In genomic region chr7:148819697-148820332, GRCh38 we compare ENCODE assay signal across 20 cellular contexts.
DNase-seq lines count a peak whose midpoint lies in the region; ATAC-seq, FAIRE-seq and TF ChIP-seq lines count a peak whose summit lies in the region.
"Had no signal": no experiment of that assay in that cellular context is flagged by ENCODE, and none has a peak within 500 bp of the region (broad histone marks: within the 10 kb centered on the region; RNA-seq: fewer than 3 reads in every experiment).

No MANE protein-coding gene starts in this region.

- H3K4me3 ChIP-seq in endodermal cell (ENCODE audit: low read length) (no peak overlapping the region), osteoblast (ENCODE audit: insufficient read depth, low read length) (no peak overlapping the region), ascending aorta (no peak overlapping the region)
- H3K4me3 ChIP-seq: colonic mucosa, upper lobe of right lung had no signal

- TF ChIP-seq CTCF in endodermal cell (conservative IDR thresholded peaks at IDR 0.05) = no peak
- no peak for TF ChIP-seq CTCF in osteoblast (IDR thresholded peaks at IDR 0.05; ENCODE audit: extremely low read depth, low read depth, low read length)
- TF ChIP-seq CTCF in ascending aorta (IDR thresholded peaks at IDR 0.05) = no peak

- peaks cover 34% of the 10 kb centered on the region for H3K36me3 Mint-ChIP-seq in endodermal cell (ENCODE audit: low read depth)
- H3K36me3 Mint-ChIP-seq in activated CD4-positive, alpha-beta T cell treated with anti-CD3 and anti-CD28 coated beads, Interleukin-2, amount 10 ng/mL, durations not matched to agents 7 days and 5 days (ENCODE audit: low read depth) = peaks cover 60% of the 10 kb centered on the region

- DNase-seq in GM04504 (ENCODE audit: low read depth) (peak; percentile 10), RCC 7860 (ENCODE audit: low spot score) (peak; percentile 61), endodermal cell (no peak), osteoblast (ENCODE audit: insufficient read length, low spot score, missing footprints) (no peak), ascending aorta (ENCODE audit: low spot score in 2 of 2) (no peak)
- no peak for DNase-seq in activated CD4-positive, alpha-beta T cell treated with anti-CD3 and anti-CD28 coated beads, Interleukin-2, amount 10 ng/mL, durations not matched to agents 7 days and 5 days
- DNase-seq in stimulated activated naive CD8-positive, alpha-beta T cell treated with anti-CD3 and anti-CD28 coated beads, Interleukin-15, amount 100 ng/mL, for 72 hours = no peak
- DNase-seq: activated naive CD8-positive, alpha-beta T cell treated with anti-CD3 and anti-CD28 coated beads for 36 hours; colonic mucosa; erythroblast; KBM-7; NCI-H1694; NCI-H524 treated with DMSO at 0.1 percent for 48 hours; stimulated activated naive B cell treated with anti-CD40 and anti-IgM and Interleukin-4, amounts not matched to agents 10 μg/mL and 1 μg/mL and 100 μg/mL, for 72 hours; upper lobe of right lung had no signal

- no peak overlapping the region for H3K9ac ChIP-seq in endodermal cell (ENCODE audit: extremely low read depth, low read length, poor library complexity, severe bottlenecking)

- no peaks in the 10 kb centered on the region for H3K79me2 ChIP-seq in osteoblast (ENCODE audit: insufficient read depth, low read length)

- H3K27me3 ChIP-seq in endodermal cell (ENCODE audit: control insufficient read depth, insufficient read depth, low read length, poor library complexity, severe bottlenecking) (no peaks in the 10 kb centered on the region), osteoblast (ENCODE audit: insufficient read depth, low read length) (no peaks in the 10 kb centered on the region), ascending aorta (no peaks in the 10 kb centered on the region)
- H3K27me3 ChIP-seq: colonic mucosa, upper lobe of right lung had no signal

- H3K4me3 Mint-ChIP-seq in endodermal cell = no peak overlapping the region
- H3K4me3 Mint-ChIP-seq in activated CD4-positive, alpha-beta T cell treated with anti-CD3 and anti-CD28 coated beads, Interleukin-2, amount 10 ng/mL, durations not matched to agents 7 days and 5 days = no peak overlapping the region
- H3K4me3 Mint-ChIP-seq in stimulated activated naive CD8-positive, alpha-beta T cell treated with anti-CD3 and anti-CD28 coated beads, Interleukin-15, amount 100 ng/mL, for 72 hours = no peak overlapping the region
- H3K4me3 Mint-ChIP-seq: activated naive CD8-positive, alpha-beta T cell treated with anti-CD3 and anti-CD28 coated beads for 36 hours; stimulated activated naive B cell treated with anti-CD40 and anti-IgM and Interleukin-4, amounts not matched to agents 10 μg/mL and 1 μg/mL and 100 μg/mL, for 72 hours had no signal

- H3K4me1 ChIP-seq in endodermal cell (ENCODE audit: control insufficient read depth, insufficient read depth, low read length) (no peaks in the 10 kb centered on the region), osteoblast (ENCODE audit: insufficient read depth, low read length) (peaks cover 12% of the 10 kb centered on the region), ascending aorta (no peaks in the 10 kb centered on the region)
- H3K4me1 ChIP-seq: colonic mucosa, upper lobe of right lung had no signal

- no peaks in the 10 kb centered on the region for H3K9me3 Mint-ChIP-seq in endodermal cell
- no peaks in the 10 kb centered on the region for H3K9me3 Mint-ChIP-seq in activated CD4-positive, alpha-beta T cell treated with anti-CD3 and anti-CD28 coated beads, Interleukin-2, amount 10 ng/mL, durations not matched to agents 7 days and 5 days
- no peaks in the 10 kb centered on the region for H3K9me3 Mint-ChIP-seq in stimulated activated naive CD8-positive, alpha-beta T cell treated with anti-CD3 and anti-CD28 coated beads, Interleukin-15, amount 100 ng/mL, for 72 hours
- H3K9me3 Mint-ChIP-seq: activated naive CD8-positive, alpha-beta T cell treated with anti-CD3 and anti-CD28 coated beads for 36 hours; stimulated activated naive B cell treated with anti-CD40 and anti-IgM and Interleukin-4, amounts not matched to agents 10 μg/mL and 1 μg/mL and 100 μg/mL, for 72 hours had no signal

- FAIRE-seq in RCC 7860 (lab: Jason Lieb, UNC) = peak; percentile 73
- FAIRE-seq: G401.6, GM18507 had no signal

- H3K9me3 ChIP-seq in endodermal cell (ENCODE audit: control insufficient read depth, low read length) (no peaks in the 10 kb centered on the region), osteoblast (ENCODE audit: low read depth, low read length) (no peaks in the 10 kb centered on the region), ascending aorta (no peaks in the 10 kb centered on the region)
- H3K9me3 ChIP-seq: colonic mucosa, upper lobe of right lung had no signal

- peak overlapping the region; percentile 9 for H3K4me2 ChIP-seq in osteoblast (ENCODE audit: insufficient read depth, low read length)

- no peak for ATAC-seq in GM18519 (IDR thresholded peaks at IDR 0.05; ENCODE audit: low FRiP score, unreplicated experiment)
- ATAC-seq in stimulated activated naive CD8-positive, alpha-beta T cell treated with anti-CD3 and anti-CD28 coated beads, Interleukin-15, amount 100 ng/mL, for 72 hours = no peak
- ATAC-seq: activated CD4-positive, CD25-positive, alpha-beta regulatory T cell treated with anti-CD3 and anti-CD28 coated beads, Interleukin-2, amount 50 U/mL, for 24 hours; sciatic nerve; stimulated activated naive B cell treated with anti-CD40 and anti-IgM and Interleukin-4, amounts not matched to agents 10 μg/mL and 1 μg/mL and 100 μg/mL, for 72 hours; upper lobe of right lung had no signal

- intact Hi-C loops in ascending aorta (cut with DNase I) = no loop called here

- H4K20me1 ChIP-seq in osteoblast (ENCODE audit: insufficient read depth, low read length) = no peaks in the 10 kb centered on the region

- H3K27ac Mint-ChIP-seq in endodermal cell = peak overlapping the region; percentile 48
- H3K27ac Mint-ChIP-seq in activated CD4-positive, alpha-beta T cell treated with anti-CD3 and anti-CD28 coated beads, Interleukin-2, amount 10 ng/mL, durations not matched to agents 7 days and 5 days = no peak overlapping the region
- no peak overlapping the region for H3K27ac Mint-ChIP-seq in stimulated activated naive CD8-positive, alpha-beta T cell treated with anti-CD3 and anti-CD28 coated beads, Interleukin-15, amount 100 ng/mL, for 72 hours
- H3K27ac Mint-ChIP-seq: activated naive CD8-positive, alpha-beta T cell treated with anti-CD3 and anti-CD28 coated beads for 36 hours; stimulated activated naive B cell treated with anti-CD40 and anti-IgM and Interleukin-4, amounts not matched to agents 10 μg/mL and 1 μg/mL and 100 μg/mL, for 72 hours had no signal

- H3K4me1 Mint-ChIP-seq in endodermal cell = peaks cover 12% of the 10 kb centered on the region
- H3K4me1 Mint-ChIP-seq in activated CD4-positive, alpha-beta T cell treated with anti-CD3 and anti-CD28 coated beads, Interleukin-2, amount 10 ng/mL, durations not matched to agents 7 days and 5 days = peaks cover 13% of the 10 kb centered on the region
- no peaks in the 10 kb centered on the region for H3K4me1 Mint-ChIP-seq in stimulated activated naive CD8-positive, alpha-beta T cell treated with anti-CD3 and anti-CD28 coated beads, Interleukin-15, amount 100 ng/mL, for 72 hours

- H3K36me3 ChIP-seq in endodermal cell (ENCODE audit: control insufficient read depth, insufficient read depth, low read length) (peaks cover 53% of the 10 kb centered on the region), osteoblast (ENCODE audit: insufficient read depth, low read length) (peaks cover 4% of the 10 kb centered on the region), ascending aorta (no peaks in the 10 kb centered on the region)
- H3K36me3 ChIP-seq: colonic mucosa, upper lobe of right lung had no signal

- 90 to 95% methylated on average over 5 to 6 of the region's 6 CpGs for WGBS in endodermal cell (ENCODE audit: insufficient coverage in 1 of 2, insufficient read length in 1 of 2), 2 experiments

- peak overlapping the region; percentile 8 for H2AFZ ChIP-seq in osteoblast (ENCODE audit: low read length)

- H3K27ac ChIP-seq in endodermal cell (ENCODE audit: low read depth, low read length) = no peak overlapping the region
- peak overlapping the region; percentile 18 for H3K27ac ChIP-seq in osteoblast (ENCODE audit: low read depth, low read length)
- no peak overlapping the region for H3K27ac ChIP-seq in ascending aorta
- H3K27ac ChIP-seq: colonic mucosa, upper lobe of right lung had no signal

- no peaks in the 10 kb centered on the region for H3K27me3 Mint-ChIP-seq in endodermal cell (ENCODE audit: insufficient read depth)
- H3K27me3 Mint-ChIP-seq in activated CD4-positive, alpha-beta T cell treated with anti-CD3 and anti-CD28 coated beads, Interleukin-2, amount 10 ng/mL, durations not matched to agents 7 days and 5 days = no peaks in the 10 kb centered on the region
- no peaks in the 10 kb centered on the region for H3K27me3 Mint-ChIP-seq in stimulated activated naive CD8-positive, alpha-beta T cell treated with anti-CD3 and anti-CD28 coated beads, Interleukin-15, amount 100 ng/mL, for 72 hours
- H3K27me3 Mint-ChIP-seq: activated naive CD8-positive, alpha-beta T cell treated with anti-CD3 and anti-CD28 coated beads for 36 hours; stimulated activated naive B cell treated with anti-CD40 and anti-IgM and Interleukin-4, amounts not matched to agents 10 μg/mL and 1 μg/mL and 100 μg/mL, for 72 hours had no signal

- POLR2A ChIA-PET in activated CD4-positive, alpha-beta T cell treated with anti-CD3 and anti-CD28 coated beads, Interleukin-2, amount 10 ng/mL, durations not matched to agents 7 days and 5 days (lab: Charles Lee) = no interaction called here

- CTCF ChIA-PET in activated CD4-positive, alpha-beta T cell treated with anti-CD3 and anti-CD28 coated beads, Interleukin-2, amount 10 ng/mL, durations not matched to agents 7 days and 5 days (lab: Charles Lee) = interaction anchor here (0.8 to 1.0 kb wide), 2 partner anchors 18 to 94 kb away, joined by 3 read pairs; no protein-coding TSS in a partner anchor

Comparison
In these comparisons a context has a peak if more than half of its experiments do, and no peak if none do; other contexts are left out.
1. DNase-seq: peak in GM04504 (single experiment) and RCC 7860 (single experiment); none in endodermal cell (single experiment), osteoblast (single experiment), activated CD4-positive, alpha-beta T cell treated with anti-CD3 and anti-CD28 coated beads, Interleukin-2, amount 10 ng/mL, durations not matched to agents 7 days and 5 days (single experiment), stimulated activated naive CD8-positive, alpha-beta T cell treated with anti-CD3 and anti-CD28 coated beads, Interleukin-15, amount 100 ng/mL, for 72 hours (0 of 2) and ascending aorta (0 of 2).